21 cellular contexts compared by ENCODE assay signal in the genomic region with DNA sequence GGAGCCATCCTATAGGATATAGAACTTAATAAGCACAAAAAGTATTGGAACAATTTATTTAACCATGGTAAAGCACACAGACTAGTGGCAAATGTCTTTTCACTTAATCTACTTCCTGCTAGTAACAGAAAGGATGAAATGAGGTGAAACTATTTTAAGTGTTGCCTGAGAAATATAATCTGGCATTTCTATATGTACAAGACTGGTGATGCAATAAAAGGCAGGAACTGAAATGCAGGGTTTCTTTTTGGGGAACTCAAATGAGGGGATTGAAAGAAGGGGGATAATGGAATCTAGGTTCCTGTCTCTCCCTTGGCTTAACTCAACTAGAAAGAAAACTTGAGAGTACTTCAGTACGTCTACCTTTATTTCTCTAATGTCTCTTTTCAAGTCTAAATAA.
DNase-seq lines count a peak whose midpoint lies in the region; ATAC-seq lines count a peak whose summit lies in the region.
"Had no signal": no experiment of that assay in that cellular context is flagged by ENCODE, and none has a peak within 500 bp of the region (broad histone marks: within the 10 kb centered on the region; RNA-seq: fewer than 3 reads in every experiment).

No MANE protein-coding gene starts in this region.

- no peaks in the 10 kb centered on the region for H3K27me3 ChIP-seq in adipocyte (replicated peaks; ENCODE audit: control insufficient read depth, insufficient read depth, low read length)
- H3K27me3 ChIP-seq: colonic mucosa, suprapubic skin, vagina had no signal

- peaks cover 14% of the 10 kb centered on the region for H3K36me3 ChIP-seq in adipocyte (ENCODE audit: control insufficient read depth, insufficient read depth, low read length, severe bottlenecking)
- H3K36me3 ChIP-seq: colonic mucosa, vagina had no signal

- no peak overlapping the region for H3K4me3 Mint-ChIP-seq in activated T-cell treated with anti-CD3 and anti-CD28 coated beads, Interleukin-2, amount 50 U/mL, for 72 hours
- H3K4me3 Mint-ChIP-seq in stimulated activated naive B cell treated with anti-CD40 and anti-IgM and Interleukin-4, amounts not matched to agents 10 μg/mL and 1 μg/mL and 100 μg/mL, for 72 hours = no peak overlapping the region
- H3K4me3 Mint-ChIP-seq: activated B cell treated with CpG ODN at 0.5 μM for 24 hours; activated naive CD8-positive, alpha-beta T cell; CD4-positive, alpha-beta memory T cell; endodermal cell; T-helper 17 cell had no signal

- H3K27me3 Mint-ChIP-seq in activated T-cell treated with anti-CD3 and anti-CD28 coated beads, Interleukin-2, amount 50 U/mL, for 72 hours (ENCODE audit: low read depth) = no peaks in the 10 kb centered on the region
- H3K27me3 Mint-ChIP-seq in stimulated activated naive B cell treated with anti-CD40 and anti-IgM and Interleukin-4, amounts not matched to agents 10 μg/mL and 1 μg/mL and 100 μg/mL, for 72 hours = no peaks in the 10 kb centered on the region
- H3K27me3 Mint-ChIP-seq: activated B cell treated with CpG ODN at 0.5 μM for 24 hours; activated naive CD8-positive, alpha-beta T cell; CD4-positive, alpha-beta memory T cell; T-helper 17 cell had no signal

- no peaks in the 10 kb centered on the region for H3K9me3 Mint-ChIP-seq in activated T-cell treated with anti-CD3 and anti-CD28 coated beads, Interleukin-2, amount 50 U/mL, for 72 hours
- H3K9me3 Mint-ChIP-seq in stimulated activated naive B cell treated with anti-CD40 and anti-IgM and Interleukin-4, amounts not matched to agents 10 μg/mL and 1 μg/mL and 100 μg/mL, for 72 hours = no peaks in the 10 kb centered on the region
- H3K9me3 Mint-ChIP-seq: activated B cell treated with CpG ODN at 0.5 μM for 24 hours; CD4-positive, alpha-beta memory T cell; endodermal cell had no signal

- H3K36me3 Mint-ChIP-seq in activated T-cell treated with anti-CD3 and anti-CD28 coated beads, Interleukin-2, amount 50 U/mL, for 72 hours (ENCODE audit: insufficient read depth in 2 of 2) = peaks cover 0 to 8% of the 10 kb centered on the region in 2 donors
- peaks cover 4 to 5% of the 10 kb centered on the region in 2 donors for H3K36me3 Mint-ChIP-seq in stimulated activated naive B cell treated with anti-CD40 and anti-IgM and Interleukin-4, amounts not matched to agents 10 μg/mL and 1 μg/mL and 100 μg/mL, for 72 hours

- H3K4me3 ChIP-seq in adipocyte (ENCODE audit: low read length) = no peak overlapping the region
- H3K4me3 ChIP-seq: colonic mucosa, suprapubic skin, vagina had no signal

- DNase-seq in activated T-cell treated with anti-CD3 and anti-CD28 coated beads, Interleukin-2, amount 50 U/mL, for 72 hours = no peak
- no peak for DNase-seq in activated T-cell treated with anti-CD3 and anti-CD28 coated beads, Interleukin-2, amount 50 U/mL, for 1 hour
- DNase-seq in NOMO-1 treated with DMSO at 0.1 percent for 48 hours (lab: John Stamatoyannopoulos, UW; ENCODE audit: unreplicated experiment) (peak; percentile 68), adipocyte (ENCODE audit: low read depth) (peak; percentile 41), substantia nigra (lab: John Stamatoyannopoulos, UW) (no peak), T-helper 1 cell (no peak)
- no peak for DNase-seq in stimulated activated naive B cell treated with anti-CD40 and anti-IgM and Interleukin-4, amounts not matched to agents 10 μg/mL and 1 μg/mL and 100 μg/mL, for 72 hours
- DNase-seq: activated B cell treated with CpG ODN at 0.5 μM for 24 hours; CD4-positive, alpha-beta memory T cell; colonic mucosa; DMS79; endodermal cell; left ventricle myocardium superior; NCI-H1436; NCI-H774; stimulated activated CD8-positive, alpha-beta memory T cell treated with anti-CD3 and anti-CD28 coated beads, Interleukin-4, amount 100 ng/mL, for 48 hours; T-helper 17 cell had no signal

- no peak overlapping the region for H3K9ac ChIP-seq in adipocyte (ENCODE audit: low read length)

- peaks cover 5% of the 10 kb centered on the region for H3K4me1 Mint-ChIP-seq in activated T-cell treated with anti-CD3 and anti-CD28 coated beads, Interleukin-2, amount 50 U/mL, for 72 hours (ENCODE audit: low read depth)
- peaks cover 6 to 31% of the 10 kb centered on the region in 2 donors for H3K4me1 Mint-ChIP-seq in stimulated activated naive B cell treated with anti-CD40 and anti-IgM and Interleukin-4, amounts not matched to agents 10 μg/mL and 1 μg/mL and 100 μg/mL, for 72 hours

- H3K9me3 ChIP-seq in adipocyte (ENCODE audit: control insufficient read depth, low read length) = no peaks in the 10 kb centered on the region
- H3K9me3 ChIP-seq: colonic mucosa, suprapubic skin, vagina had no signal

- H3K4me1 ChIP-seq in adipocyte (ENCODE audit: control insufficient read depth, insufficient read depth, low read length) = no peaks in the 10 kb centered on the region
- H3K4me1 ChIP-seq: colonic mucosa, suprapubic skin, vagina had no signal

- peak overlapping the region; percentile 74 for H3K27ac Mint-ChIP-seq in activated T-cell treated with anti-CD3 and anti-CD28 coated beads, Interleukin-2, amount 50 U/mL, for 72 hours
- no peak overlapping the region for H3K27ac Mint-ChIP-seq in stimulated activated naive B cell treated with anti-CD40 and anti-IgM and Interleukin-4, amounts not matched to agents 10 μg/mL and 1 μg/mL and 100 μg/mL, for 72 hours
- H3K27ac Mint-ChIP-seq: activated naive CD8-positive, alpha-beta T cell; CD4-positive, alpha-beta memory T cell; endodermal cell; T-helper 17 cell had no signal

- H3K27ac ChIP-seq in substantia nigra (ENCODE audit: low read depth, low read length, poor library complexity, severe bottlenecking) = no peak overlapping the region
- H3K27ac ChIP-seq: colonic mucosa, suprapubic skin, vagina had no signal

- no peak for ATAC-seq in activated T-cell treated with anti-CD3 and anti-CD28 coated beads, Interleukin-2, amount 50 U/mL, for 72 hours (replicated peaks in 1 of 2)
- peak; percentile 14 to 21 for ATAC-seq in stimulated activated naive B cell treated with anti-CD40 and anti-IgM and Interleukin-4, amounts not matched to agents 10 μg/mL and 1 μg/mL and 100 μg/mL, for 72 hours (replicated peaks)
- no peak for ATAC-seq in GM21390 (IDR thresholded peaks at IDR 0.05; ENCODE audit: unreplicated experiment)
- ATAC-seq: left ventricle myocardium superior, T-helper 17 cell had no signal

Comparison
In these comparisons a context has a peak if more than half of its experiments do, and no peak if none do; other contexts are left out.
1. ATAC-seq: peak in stimulated activated naive B cell treated with anti-CD40 and anti-IgM and Interleukin-4, amounts not matched to agents 10 μg/mL and 1 μg/mL and 100 μg/mL, for 72 hours (2 of 2); none in activated T-cell treated with anti-CD3 and anti-CD28 coated beads, Interleukin-2, amount 50 U/mL, for 72 hours (0 of 2) and GM21390 (single experiment).
2. DNase-seq: peak in NOMO-1 treated with DMSO at 0.1 percent for 48 hours (single experiment) and adipocyte (single experiment); none in activated T-cell treated with anti-CD3 and anti-CD28 coated beads, Interleukin-2, amount 50 U/mL, for 72 hours (0 of 2), activated T-cell treated with anti-CD3 and anti-CD28 coated beads, Interleukin-2, amount 50 U/mL, for 1 hour (single experiment), stimulated activated naive B cell treated with anti-CD40 and anti-IgM and Interleukin-4, amounts not matched to agents 10 μg/mL and 1 μg/mL and 100 μg/mL, for 72 hours (single experiment), substantia nigra (0 of 49) and T-helper 1 cell (0 of 5).